ENCODE assay signal across 10 cellular contexts in the genomic region with DNA sequence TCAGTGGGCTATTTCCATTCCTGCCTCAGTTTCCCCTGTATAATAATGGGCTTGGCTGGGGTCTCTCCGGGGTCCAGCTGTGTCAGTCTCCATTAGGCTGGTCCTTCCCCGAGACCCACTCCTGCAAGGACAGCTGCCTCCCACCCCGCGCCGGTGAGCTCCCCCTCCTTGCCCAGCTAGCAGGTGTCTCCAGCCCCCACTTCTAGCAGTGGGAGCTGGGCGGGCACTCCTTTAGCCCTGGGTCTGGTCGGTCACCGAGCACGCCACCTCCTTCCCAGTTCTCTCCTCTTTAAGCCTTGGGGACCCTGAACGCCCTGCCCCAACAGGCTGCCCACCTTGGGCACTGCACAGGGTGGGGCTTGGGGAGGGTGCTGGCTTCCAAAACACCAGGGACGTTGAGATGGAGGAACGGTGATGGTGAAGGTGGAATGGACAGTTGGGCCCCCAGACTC. TPM values are rescaled to one million over a fixed set of nuclear protein-coding genes. Genes with fewer than 3 reads are reported as not detected.
DNase-seq lines count a peak whose midpoint lies in the region; ATAC-seq and TF ChIP-seq lines count a peak whose summit lies in the region.
"Had no signal": no experiment of that assay in that cellular context is flagged by ENCODE, and none has a peak within 500 bp of the region (broad histone marks: within the 10 kb centered on the region; RNA-seq: fewer than 3 reads in every experiment).

No MANE protein-coding gene starts in this region.

- H3K4me3 Mint-ChIP-seq in activated T-cell treated with anti-CD3 and anti-CD28 coated beads, Interleukin-2, amount 50 U/mL, for 24 hours = peak overlapping the region; percentile 58
- peak overlapping the region; percentile 65 for H3K4me3 Mint-ChIP-seq in activated naive CD8-positive, alpha-beta T cell treated with anti-CD3 and anti-CD28 coated beads, Interleukin-2, amount 50 U/mL, for 24 hours

- H3K4me3 ChIP-seq in left lung (peak overlapping the region; percentile 9 to 65), tibial artery (peak overlapping the region; percentile 66 to 74)

- H3K36me3 Mint-ChIP-seq in activated T-cell treated with anti-CD3 and anti-CD28 coated beads, Interleukin-2, amount 50 U/mL, for 24 hours (ENCODE audit: low read depth) = no peaks in the 10 kb centered on the region
- H3K36me3 Mint-ChIP-seq in activated naive CD8-positive, alpha-beta T cell treated with anti-CD3 and anti-CD28 coated beads, Interleukin-2, amount 50 U/mL, for 24 hours (ENCODE audit: low read depth) = no peaks in the 10 kb centered on the region
- H3K36me3 Mint-ChIP-seq: activated naive CD4-positive, alpha-beta T cell treated with anti-CD3 and anti-CD28 coated beads, Interleukin-2, amount 50 U/mL, for 72 hours had no signal

- peaks cover 11 to 67% of the 10 kb centered on the region in 2 donors for H3K4me1 ChIP-seq in left lung
- peaks cover 0 to 76% (median 54%) of the 10 kb centered on the region in 4 donors for H3K4me1 ChIP-seq in tibial artery

- no peaks in the 10 kb centered on the region for H3K9me3 Mint-ChIP-seq in activated T-cell treated with anti-CD3 and anti-CD28 coated beads, Interleukin-2, amount 50 U/mL, for 24 hours
- H3K9me3 Mint-ChIP-seq in activated naive CD8-positive, alpha-beta T cell treated with anti-CD3 and anti-CD28 coated beads, Interleukin-2, amount 50 U/mL, for 24 hours = no peaks in the 10 kb centered on the region
- H3K9me3 Mint-ChIP-seq: activated naive CD4-positive, alpha-beta T cell treated with anti-CD3 and anti-CD28 coated beads, Interleukin-2, amount 50 U/mL, for 72 hours had no signal

- peaks cover 58% of the 10 kb centered on the region for H3K27me3 Mint-ChIP-seq in activated T-cell treated with anti-CD3 and anti-CD28 coated beads, Interleukin-2, amount 50 U/mL, for 24 hours
- peaks cover 51% of the 10 kb centered on the region for H3K27me3 Mint-ChIP-seq in activated naive CD8-positive, alpha-beta T cell treated with anti-CD3 and anti-CD28 coated beads, Interleukin-2, amount 50 U/mL, for 24 hours

- H3K27ac Mint-ChIP-seq in activated T-cell treated with anti-CD3 and anti-CD28 coated beads, Interleukin-2, amount 50 U/mL, for 24 hours = no peak overlapping the region
- no peak overlapping the region for H3K27ac Mint-ChIP-seq in activated naive CD8-positive, alpha-beta T cell treated with anti-CD3 and anti-CD28 coated beads, Interleukin-2, amount 50 U/mL, for 24 hours
- H3K27ac Mint-ChIP-seq: activated naive CD4-positive, alpha-beta T cell treated with anti-CD3 and anti-CD28 coated beads, Interleukin-2, amount 50 U/mL, for 72 hours had no signal

- no peaks in the 10 kb centered on the region for H3K9me3 ChIP-seq in left lung
- H3K9me3 ChIP-seq in tibial artery = no peaks in the 10 kb centered on the region

- DNase-seq in activated T-cell treated with anti-CD3 and anti-CD28 coated beads, Interleukin-2, amount 50 U/mL, for 24 hours = no peak
- DNase-seq in activated T-cell treated with anti-CD3 and anti-CD28 coated beads for 4 hours (no peak), left lung (peak; percentile 34 to 53), tibial artery (peak; percentile 32 to 78), SHP77 treated with DMSO at 0.1 percent for 48 hours (lab: John Stamatoyannopoulos, UW) (no peak)
- no peak for DNase-seq in activated naive CD8-positive, alpha-beta T cell treated with anti-CD3 and anti-CD28 coated beads, Interleukin-2, amount 50 U/mL, for 24 hours

- intact Hi-C loops in left lung (cut with DNase I) (loop anchor here in 1 of 2 donors (10.0 kb wide), 1 partner anchor 425 kb away; no protein-coding TSS in a partner anchor), tibial artery (cut with DNase I; ENCODE audit: low total_unique reads) (loop anchor here (5.0 to 10.0 kb wide), 4 partner anchors 425 to 733 kb away; partner anchors contain the start of genes BCAS3, BRIP1 and MED13)

- ATAC-seq in activated naive CD8-positive, alpha-beta T cell treated with anti-CD3 and anti-CD28 coated beads, Interleukin-2, amount 50 U/mL, for 24 hours = no peak
- ATAC-seq in left lung (no peak), GM19397 (IDR thresholded peaks at IDR 0.05; ENCODE audit: unreplicated experiment) (no peak), HG03469 (IDR thresholded peaks at IDR 0.05; ENCODE audit: unreplicated experiment) (no peak)

- H3K36me3 ChIP-seq in left lung (peaks cover 0 to 12% of the 10 kb centered on the region in 2 donors), tibial artery (peaks cover 16 to 26% (median 20%) of the 10 kb centered on the region in 3 donors)

- H3K27ac ChIP-seq in left lung (peak overlapping the region; percentile 87 to 95), tibial artery (peak overlapping the region; percentile 98)

- peaks cover 20% of the 10 kb centered on the region for H3K4me1 Mint-ChIP-seq in activated T-cell treated with anti-CD3 and anti-CD28 coated beads, Interleukin-2, amount 50 U/mL, for 24 hours (ENCODE audit: low read depth)
- peaks cover 18% of the 10 kb centered on the region for H3K4me1 Mint-ChIP-seq in activated naive CD8-positive, alpha-beta T cell treated with anti-CD3 and anti-CD28 coated beads, Interleukin-2, amount 50 U/mL, for 24 hours

- H3K27me3 ChIP-seq in left lung = peaks cover 23 to 94% of the 10 kb centered on the region in 2 donors
- no peaks in the 10 kb centered on the region for H3K27me3 ChIP-seq in tibial artery

- TF ChIP-seq CTCF in left lung (IDR thresholded peaks at IDR 0.05) (no peak), tibial artery (IDR thresholded peaks at IDR 0.05) (no peak)

RNA-seq across cellular contexts. Expression of gene TBX2, which starts 10.5 kb away (rescaled TPM):
- total RNA-seq in left lung = 100 to 1,000 TPM; 104 to 119 TPM
- total RNA-seq: activated naive CD4-positive, alpha-beta T cell treated with anti-CD3 and anti-CD28 coated beads, Interleukin-2, amount 50 U/mL, for 72 hours had no signal

RNA-seq across cellular contexts. Expression of gene TBX4, which starts 42.1 kb away (rescaled TPM):
- total RNA-seq in left lung = 10 to 100 TPM; 21.2 to 29.3 TPM
- total RNA-seq: activated naive CD4-positive, alpha-beta T cell treated with anti-CD3 and anti-CD28 coated beads, Interleukin-2, amount 50 U/mL, for 72 hours; kidney epithelial cell had no signal

Comparison
In these comparisons a context has a peak if more than half of its experiments do, and no peak if none do; other contexts are left out.
1. DNase-seq: peak in left lung (2 of 2) and tibial artery (2 of 2); none in activated T-cell treated with anti-CD3 and anti-CD28 coated beads, Interleukin-2, amount 50 U/mL, for 24 hours (single experiment), activated T-cell treated with anti-CD3 and anti-CD28 coated beads for 4 hours (single experiment), activated naive CD8-positive, alpha-beta T cell treated with anti-CD3 and anti-CD28 coated beads, Interleukin-2, amount 50 U/mL, for 24 hours (single experiment) and SHP77 treated with DMSO at 0.1 percent for 48 hours (single experiment).